In genomic region chr3:12591456-12591855, GRCh38 we compare ENCODE assay signal across 1 cellular context.
TF ChIP-seq lines count a peak whose summit lies in the region.

No MANE protein-coding gene starts in this region.

TF ChIP-seq in GM23338, 12 proteins besides CTCF, POLR2A, EP300 and RAD21 (continued from another document):
- TF ChIP-seq ZNF462 (CRISPR knock-in tag; IDR thresholded peaks at IDR 0.05) (no peak), EZH2phosphoT487 (IDR thresholded peaks at IDR 0.05; ENCODE audit: unreplicated experiment) (no peak), EZH2 (IDR thresholded peaks at IDR 0.05; ENCODE audit: low read depth, unreplicated experiment) (no peak), REST (IDR thresholded peaks at IDR 0.05; ENCODE audit: unreplicated experiment) (no peak), JUNB (IDR thresholded peaks at IDR 0.05; ENCODE audit: unreplicated experiment) (no peak), ZNF114 (CRISPR knock-in tag; IDR thresholded peaks at IDR 0.05) (no peak)
